Comparison of ENCODE assay signal across 9 cellular contexts in the genomic region with DNA sequence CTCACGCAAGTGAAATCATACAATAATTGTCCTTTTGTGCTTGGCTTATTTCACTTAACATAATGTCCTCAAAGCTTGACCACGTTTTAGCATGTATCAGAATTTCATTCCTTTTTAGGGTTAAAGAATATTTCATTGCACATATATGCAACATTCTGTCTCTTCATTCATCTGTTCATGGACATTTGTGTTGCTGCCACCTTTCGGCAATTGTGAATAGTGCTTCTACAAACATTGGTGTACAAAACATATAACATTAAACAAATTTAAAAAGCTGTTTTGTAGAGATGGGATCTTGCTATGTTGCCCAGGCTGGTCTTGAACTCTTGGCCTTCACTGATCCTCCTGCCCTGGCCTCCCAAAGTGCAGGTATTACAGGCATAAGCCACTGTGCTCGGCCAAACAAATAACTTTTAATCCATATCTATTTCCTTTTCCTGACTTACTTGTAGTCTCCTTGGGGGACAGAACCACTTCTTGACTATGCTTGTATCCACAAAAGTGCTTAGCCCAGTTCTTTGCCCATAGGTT.
A peak's percentile ranks its signal among the peaks of the same experiment; 100 is the strongest.
DNase-seq lines count a peak whose midpoint lies in the region; ATAC-seq, FAIRE-seq and TF ChIP-seq lines count a peak whose summit lies in the region.
"Had no signal": no experiment of that assay in that cellular context is flagged by ENCODE, and none has a peak within 500 bp of the region (broad histone marks: within the 10 kb centered on the region; RNA-seq: fewer than 3 reads in every experiment).

No MANE protein-coding gene starts in this region.

- CTCF ChIA-PET in Calu3 (lab: Charles Lee) = interaction anchor here (0.6 to 0.9 kb wide), 2 partner anchors 13 to 59 kb away, joined by 3 read pairs; no protein-coding TSS in a partner anchor

- H3K4me1 ChIP-seq in keratinocyte (ENCODE audit: control insufficient read depth, extremely low read depth, insufficient read depth, low read length) (no peaks in the 10 kb centered on the region), aorta (ENCODE audit: control insufficient read depth in 1 of 2, insufficient read depth in 2 of 2, low read length in 2 of 2) (no peaks in the 10 kb centered on the region)

- no peak for TF ChIP-seq CTCF in Calu3 (IDR thresholded peaks at IDR 0.05; ENCODE audit: unreplicated experiment)
- peak in 2 of 3 experiments; percentile 4 to 19 for TF ChIP-seq CTCF in keratinocyte (optimal IDR thresholded peaks at IDR 0.05 in 1 of 3, IDR thresholded peaks at IDR 0.05 in 1 of 3, conservative IDR thresholded peaks at IDR 0.05 in 1 of 3; ENCODE audit: extremely low read depth in 1 of 3, insufficient read depth in 2 of 3, low read length in 3 of 3)
- TF ChIP-seq CTCF in glutamatergic neuron (IDR thresholded peaks at IDR 0.05; ENCODE audit: partially characterized antibody, unreplicated experiment) = no peak

- no peak overlapping the region for H3K27ac ChIP-seq in keratinocyte (ENCODE audit: control insufficient read depth, insufficient read depth, low read length)
- H3K27ac ChIP-seq in aorta (ENCODE audit: low read depth in 1 of 2, low read length in 2 of 2) = no peak overlapping the region

- H3K4me3 Mint-ChIP-seq in Calu3 (ENCODE audit: low read depth, unreplicated experiment) (no peak overlapping the region), glutamatergic neuron (ENCODE audit: unreplicated experiment) (no peak overlapping the region)

- no peaks in the 10 kb centered on the region for H3K9me3 Mint-ChIP-seq in Calu3 (ENCODE audit: low read depth, unreplicated experiment)
- H3K9me3 Mint-ChIP-seq in glutamatergic neuron (ENCODE audit: unreplicated experiment) = no peaks in the 10 kb centered on the region

- H3K9me3 ChIP-seq in keratinocyte (ENCODE audit: control insufficient read depth, low read depth, low read length) = no peaks in the 10 kb centered on the region
- H3K9me3 ChIP-seq in aorta (ENCODE audit: control insufficient read depth, low read length) = peaks cover 2% of the 10 kb centered on the region

- no peak for FAIRE-seq in keratinocyte (lab: Jason Lieb, UNC)

- H3K36me3 ChIP-seq in keratinocyte (ENCODE audit: control insufficient read depth in 2 of 2, extremely low read depth in 1 of 2, insufficient read depth in 2 of 2, low read length in 2 of 2) = no peaks in the 10 kb centered on the region
- no peaks in the 10 kb centered on the region for H3K36me3 ChIP-seq in aorta (ENCODE audit: control insufficient read depth in 1 of 2, insufficient read depth in 2 of 2, low read length in 1 of 2)

- no TSS peak for BruUV-seq in Calu3 (replicated peaks; lab: Mats Ljungman, UMichigan)

- 72 to 73% methylated on average over 4 of the region's 4 CpGs for WGBS in aorta, 2 donors

- intact Hi-C loops in Calu3 (cut with micrococcal nuclease; ENCODE audit: unreplicated experiment) (loop anchor here (1.0 kb wide), 1 partner anchor 100 kb away; no protein-coding TSS in a partner anchor), aorta (cut with DNase I) (no loop called here)

- ATAC-seq in GM18517 (IDR thresholded peaks at IDR 0.05; ENCODE audit: unreplicated experiment) (no peak), aorta (ENCODE audit: low FRiP score) (no peak)

- H3K79me2 ChIP-seq in keratinocyte (ENCODE audit: control insufficient read depth, insufficient read depth, low read length) = no peaks in the 10 kb centered on the region

- no peak overlapping the region for H3K9ac ChIP-seq in keratinocyte (ENCODE audit: control insufficient read depth, extremely low read depth, insufficient read depth, low read length)

- no peak overlapping the region for H3K4me2 ChIP-seq in keratinocyte (ENCODE audit: control insufficient read depth, extremely low read depth, insufficient read depth, low read depth, low read length)

- dilution Hi-C loops in keratinocyte (cut with MboI; ENCODE audit: extremely low pct_ligation_motif_present, low sequenced_read_pairs) = no loop called here

- H3K27me3 Mint-ChIP-seq in Calu3 (ENCODE audit: unreplicated experiment) = peaks cover 3% of the 10 kb centered on the region
- no peaks in the 10 kb centered on the region for H3K27me3 Mint-ChIP-seq in glutamatergic neuron (ENCODE audit: unreplicated experiment)

- peak; percentile 20 for DNase-seq in Calu3
- peak; percentile 27 for DNase-seq in H4 (ENCODE audit: low spot score)
- peak; percentile 51 for DNase-seq in RPMI7951 (ENCODE audit: low read depth)
- DNase-seq in keratinocyte (ENCODE audit: low read depth, low spot score) = no peak
- DNase-seq in aorta = no peak
- DNase-seq in activated naive CD4-positive, alpha-beta T cell treated with Interleukin-2 at 50 U/mL for 16 hours = no peak
- DNase-seq in glutamatergic neuron = no peak
- DNase-seq: T-helper 1 cell had no signal

- no peaks in the 10 kb centered on the region for H4K20me1 ChIP-seq in keratinocyte (ENCODE audit: control insufficient read depth, extremely low read depth, insufficient read depth, low read length)

- H3K27ac Mint-ChIP-seq in Calu3 (ENCODE audit: unreplicated experiment) = no peak overlapping the region
- no peak overlapping the region for H3K27ac Mint-ChIP-seq in glutamatergic neuron (ENCODE audit: unreplicated experiment)

- H3K36me3 Mint-ChIP-seq in Calu3 (ENCODE audit: insufficient read depth, unreplicated experiment) (no peaks in the 10 kb centered on the region), glutamatergic neuron (ENCODE audit: unreplicated experiment) (no peaks in the 10 kb centered on the region)

- no peaks in the 10 kb centered on the region for H3K9me1 ChIP-seq in keratinocyte (ENCODE audit: control insufficient read depth, extremely low read depth, insufficient read depth, low read length)

- no peak overlapping the region for H3K4me3 ChIP-seq in keratinocyte (ENCODE audit: control insufficient read depth in 2 of 3, extremely low read depth in 1 of 3, insufficient read depth in 2 of 3, low read depth in 1 of 3, low read length in 3 of 3)
- no peak overlapping the region for H3K4me3 ChIP-seq in aorta (ENCODE audit: low read length in 2 of 2)

- no peak overlapping the region for H2AFZ ChIP-seq in keratinocyte (ENCODE audit: control insufficient read depth, low read length)

- H3K27me3 ChIP-seq in keratinocyte (ENCODE audit: control insufficient read depth, extremely low read depth, insufficient read depth, low read length) = no peaks in the 10 kb centered on the region
- H3K27me3 ChIP-seq in aorta (ENCODE audit: control insufficient read depth in 1 of 2, insufficient read depth in 2 of 2, low read length in 1 of 2) = no peaks in the 10 kb centered on the region

- H3K4me1 Mint-ChIP-seq in Calu3 (ENCODE audit: low read depth, unreplicated experiment) (no peaks in the 10 kb centered on the region), glutamatergic neuron (ENCODE audit: low read depth, unreplicated experiment) (no peaks in the 10 kb centered on the region)

Comparison
In these comparisons a context has a peak if more than half of its experiments do, and no peak if none do; other contexts are left out.
1. DNase-seq: peak in Calu3 (single experiment), H4 (single experiment) and RPMI7951 (single experiment); none in keratinocyte (single experiment), aorta (0 of 2), activated naive CD4-positive, alpha-beta T cell treated with Interleukin-2 at 50 U/mL for 16 hours (single experiment) and glutamatergic neuron (single experiment).
2. CTCF ChIP-seq: peak in keratinocyte (2 of 3); none in Calu3 (single experiment) and glutamatergic neuron (single experiment).